In genomic region chr7:131244259-131244852, GRCh38 we compare ENCODE assay signal across 9 cellular contexts.
DNase-seq lines count a peak whose midpoint lies in the region; ATAC-seq, FAIRE-seq and TF ChIP-seq lines count a peak whose summit lies in the region.
"Had no signal": no experiment of that assay in that cellular context is flagged by ENCODE, and none has a peak within 500 bp of the region (broad histone marks: within the 10 kb centered on the region; RNA-seq: fewer than 3 reads in every experiment).

No MANE protein-coding gene starts in this region.

- no peak overlapping the region for H3K4me2 ChIP-seq in neuronal stem cell (ENCODE audit: insufficient read depth, low read length, poor library complexity, severe bottlenecking)

- no peak overlapping the region for H3K23ac ChIP-seq in neuronal stem cell (ENCODE audit: low read depth, low read length, poor library complexity)

- H3K27ac ChIP-seq in neuronal stem cell (replicated peaks; ENCODE audit: low read length) = no peak overlapping the region
- H3K27ac ChIP-seq: ascending aorta had no signal

- H3K4me1 Mint-ChIP-seq in effector memory CD8-positive, alpha-beta T cell (ENCODE audit: low read depth in 2 of 2) = no peaks in the 10 kb centered on the region

- no peak overlapping the region for H4K8ac ChIP-seq in neuronal stem cell (ENCODE audit: low read depth, low read length)

- no peak for TF ChIP-seq POLR2A in GM12892 (IDR thresholded peaks at IDR 0.05; ENCODE audit: low read depth, low read length)

- H2AFZ ChIP-seq in neuronal stem cell (ENCODE audit: low read length) = peak overlapping the region; percentile 80

- no peak overlapping the region for H3K9ac ChIP-seq in neuronal stem cell (ENCODE audit: low read depth, low read length, poor library complexity)

- ATAC-seq in esophagus mucosa (no peak), GM19455 (IDR thresholded peaks at IDR 0.05; ENCODE audit: unreplicated experiment) (no peak)
- ATAC-seq in effector memory CD8-positive, alpha-beta T cell (replicated peaks) = no peak

- peaks cover 3 to 5% of the 10 kb centered on the region in 2 donors for H3K4me1 ChIP-seq in neuronal stem cell (ENCODE audit: control insufficient read depth in 2 of 2, insufficient read depth in 1 of 2, low read depth in 1 of 2, low read length in 2 of 2)

- H3K9me3 Mint-ChIP-seq in effector memory CD8-positive, alpha-beta T cell = no peaks in the 10 kb centered on the region

- no peak overlapping the region for H4K91ac ChIP-seq in neuronal stem cell (ENCODE audit: low read depth, low read length, poor library complexity)

- no peak overlapping the region for H3K18ac ChIP-seq in neuronal stem cell (ENCODE audit: low read length)

- no peak overlapping the region for H2BK15ac ChIP-seq in neuronal stem cell (ENCODE audit: low read length)

- H3K79me1 ChIP-seq in neuronal stem cell (ENCODE audit: low read depth, low read length) = no peaks in the 10 kb centered on the region

- H3K27me3 Mint-ChIP-seq in effector memory CD8-positive, alpha-beta T cell = peaks cover 6 to 14% of the 10 kb centered on the region in 2 donors

- peak; percentile 96 for DNase-seq in COLO829 (ENCODE audit: low spot score)
- peak; percentile 64 for DNase-seq in HS-27A (ENCODE audit: low read depth)
- peak; percentile 80 for DNase-seq in bronchial epithelial cell (ENCODE audit: low read depth)
- DNase-seq in neuronal stem cell (ENCODE audit: low spot score) = peak; percentile 21
- DNase-seq in GM12892 (ENCODE audit: insufficient read length) = no peak
- DNase-seq in effector memory CD8-positive, alpha-beta T cell = no peak

- no peaks in the 10 kb centered on the region for H3K36me3 ChIP-seq in bronchial epithelial cell (ENCODE audit: control insufficient read depth, insufficient read depth, low read length)
- no peaks in the 10 kb centered on the region for H3K36me3 ChIP-seq in neuronal stem cell (replicated peaks in 1 of 2; ENCODE audit: control insufficient read depth in 2 of 2, insufficient read depth in 2 of 2, low read length in 2 of 2)
- H3K36me3 ChIP-seq: ascending aorta had no signal

- no peak overlapping the region for H3K14ac ChIP-seq in neuronal stem cell (ENCODE audit: low read length)

- H2BK120ac ChIP-seq in neuronal stem cell (ENCODE audit: low read depth, low read length) = no peak overlapping the region

- no peak overlapping the region for H3K4ac ChIP-seq in neuronal stem cell (ENCODE audit: low read length)

- H3K27me3 ChIP-seq in bronchial epithelial cell (ENCODE audit: control insufficient read depth, insufficient read depth, low read length) (no peaks in the 10 kb centered on the region), neuronal stem cell (ENCODE audit: control insufficient read depth in 3 of 3, insufficient read depth in 3 of 3, low read depth in 1 of 3, low read length in 3 of 3) (no peaks in the 10 kb centered on the region)
- H3K27me3 ChIP-seq: ascending aorta had no signal

- H2BK5ac ChIP-seq in neuronal stem cell (ENCODE audit: low read length) = no peak overlapping the region

- no peaks in the 10 kb centered on the region for H3K9me3 ChIP-seq in neuronal stem cell (replicated peaks in 1 of 2; ENCODE audit: control insufficient read depth in 2 of 2, insufficient read depth in 1 of 2, low read depth in 1 of 2, low read length in 2 of 2)
- H3K9me3 ChIP-seq: ascending aorta had no signal

- H3K4me3 ChIP-seq in bronchial epithelial cell (ENCODE audit: low read depth, low read length) (no peak overlapping the region), neuronal stem cell (ENCODE audit: low read length in 2 of 2) (no peak overlapping the region)
- H3K4me3 ChIP-seq: ascending aorta had no signal

- TF ChIP-seq CTCF in bronchial epithelial cell (IDR thresholded peaks at IDR 0.05; ENCODE audit: insufficient read depth, low read length, severe bottlenecking) = no peak

- H3K27ac Mint-ChIP-seq in effector memory CD8-positive, alpha-beta T cell = no peak overlapping the region

- FAIRE-seq in bronchial epithelial cell (lab: Jason Lieb, UNC) = no peak
- no peak for FAIRE-seq in GM12892 (lab: Jason Lieb, UNC)

- no peak overlapping the region for H2AK5ac ChIP-seq in neuronal stem cell (ENCODE audit: low read depth, low read length)

- H3K36me3 Mint-ChIP-seq in effector memory CD8-positive, alpha-beta T cell (ENCODE audit: insufficient read depth) = no peaks in the 10 kb centered on the region

- no peak overlapping the region for H2BK12ac ChIP-seq in neuronal stem cell (ENCODE audit: low read length)

- H3K4me3 Mint-ChIP-seq in effector memory CD8-positive, alpha-beta T cell = no peak overlapping the region

- WGBS in neuronal stem cell (ENCODE audit: extremely low coverage in 2 of 2, insufficient read length in 2 of 2, insufficient replicate concordance in 1 of 2), 2 donors = no CpG with 5 or more reads among the region's 13 CpGs

Comparison
In these comparisons a context has a peak if more than half of its experiments do, and no peak if none do; other contexts are left out.
1. DNase-seq: peak in COLO829 (single experiment), HS-27A (single experiment), bronchial epithelial cell (single experiment) and neuronal stem cell (single experiment); none in GM12892 (single experiment) and effector memory CD8-positive, alpha-beta T cell (0 of 3).